30 cellular contexts compared by ENCODE assay signal in genomic region chr22:39010946-39011625, GRCh38. TPM values are rescaled to one million over a fixed set of nuclear protein-coding genes. Genes with fewer than 3 reads are reported as not detected.
DNase-seq lines count a peak whose midpoint lies in the region; ATAC-seq, FAIRE-seq and TF ChIP-seq lines count a peak whose summit lies in the region.
"Had no signal": no experiment of that assay in that cellular context is flagged by ENCODE, and none has a peak within 500 bp of the region (broad histone marks: within the 10 kb centered on the region; RNA-seq: fewer than 3 reads in every experiment).

No MANE protein-coding gene starts in this region.

- no peaks in the 10 kb centered on the region; the same call in 1 of the 2 replicates for H3K27me3 Mint-ChIP-seq in H9 (ENCODE audit: low read depth)

- no peak overlapping the region for H2BK120ac ChIP-seq in H9 (ENCODE audit: low read depth, low read length, poor library complexity, severe bottlenecking)

- H3K4me1 ChIP-seq in HepG2 (ENCODE audit: insufficient read depth, low read length) (peaks cover 49% of the 10 kb centered on the region), right lobe of liver (no peaks in the 10 kb centered on the region), H9 (ENCODE audit: insufficient read depth, low read length) (no peaks in the 10 kb centered on the region; the same call in 1 of the 2 replicates), upper lobe of left lung (peaks cover 12 to 25% (median 16%) of the 10 kb centered on the region in 4 donors), heart left ventricle (peaks cover 0 to 25% (median 10%) of the 10 kb centered on the region in 12 donors)
- H3K4me1 ChIP-seq: pancreas had no signal

- no peak overlapping the region for H4K8ac ChIP-seq in H9 (replicated peaks; ENCODE audit: insufficient read length, low read depth, low read length)

- H2BK12ac ChIP-seq in H9 (ENCODE audit: insufficient read length, low read depth, low read length), result no peak overlapping the region

- no TSS peak for BruUV-seq in HepG2 (replicated peaks; lab: Mats Ljungman, UMichigan)

- H3K36me3 ChIP-seq in HepG2 (replicated peaks in 1 of 2; ENCODE audit: control insufficient read depth in 1 of 2, insufficient read depth in 2 of 2, low read length in 2 of 2) (no peaks in the 10 kb centered on the region), right lobe of liver (no peaks in the 10 kb centered on the region), upper lobe of left lung (no peaks in the 10 kb centered on the region), heart left ventricle (no peaks in the 10 kb centered on the region)
- H3K36me3 ChIP-seq: ascending aorta, pancreas, stomach, thyroid gland had no signal

- H3K4me3 Mint-ChIP-seq in H9, result no peak overlapping the region
- H3K4me3 Mint-ChIP-seq: neural crest cell had no signal

- H3K9me3 ChIP-seq in HepG2 (ENCODE audit: low read length), result no peaks in the 10 kb centered on the region
- H3K9me3 ChIP-seq in right lobe of liver, result no peaks in the 10 kb centered on the region
- H3K9me3 ChIP-seq in H9 (ENCODE audit: control insufficient read depth, low read depth, low read length), result no peaks in the 10 kb centered on the region
- H3K9me3 ChIP-seq in upper lobe of left lung, result no peaks in the 10 kb centered on the region
- H3K9me3 ChIP-seq in heart left ventricle, result no peaks in the 10 kb centered on the region
- H3K9me3 ChIP-seq: ascending aorta, mucosa of descending colon, pancreas, stomach, thyroid gland had no signal

- H3K56ac ChIP-seq in H9 (ENCODE audit: insufficient read length, low read depth, low read length), result no peak overlapping the region

- H3K9ac ChIP-seq in HepG2 (ENCODE audit: insufficient read depth, low read depth, low read length), result no peak overlapping the region
- H3K9ac ChIP-seq in H9 (ENCODE audit: extremely low read depth, insufficient read length, low read length), result no peak overlapping the region

- H3K4me1 Mint-ChIP-seq in H9, result peaks cover 34 to 35% of the 10 kb centered on the region in 2 experiments

- no peaks in the 10 kb centered on the region for H4K20me1 ChIP-seq in HepG2 (ENCODE audit: insufficient read depth, low read length)
- no peaks in the 10 kb centered on the region for H4K20me1 ChIP-seq in H9 (ENCODE audit: control insufficient read depth, insufficient read depth, insufficient read length)

- H3T11ph ChIP-seq in H9 (ENCODE audit: low read length), result no peak overlapping the region

- no peak for FAIRE-seq in HepG2 (lab: Jason Lieb, UNC)
- FAIRE-seq: colon, endothelial cell of umbilical vein, frontal cortex, pancreas had no signal

- no peak overlapping the region for H4K91ac ChIP-seq in H9 (ENCODE audit: insufficient read length, low read depth, low read length)

- H3K79me1 ChIP-seq in H9 (ENCODE audit: insufficient read depth, low read depth, low read length, poor library complexity, severe bottlenecking), result no peaks in the 10 kb centered on the region

- no peak overlapping the region for H4K5ac ChIP-seq in H9 (ENCODE audit: insufficient read length, low read depth, low read length)

- no peak overlapping the region for H2BK5ac ChIP-seq in H9 (ENCODE audit: insufficient read length, low read length)

- H3K4me2 ChIP-seq in HepG2 (ENCODE audit: low read depth, low read length) (peak overlapping the region; percentile 32; the same call in 1 of the 2 replicates), H9 (ENCODE audit: insufficient read depth, insufficient read length, low read length) (no peak overlapping the region)
- H3K4me2 ChIP-seq: smooth muscle cell had no signal

- no peak overlapping the region for H2BK20ac ChIP-seq in H9 (ENCODE audit: low read depth, low read length, poor library complexity, severe bottlenecking)

- peak; percentile 36; the same call in 1 of the 3 replicates for ATAC-seq in HepG2
- ATAC-seq in right lobe of liver, result no peak
- ATAC-seq in upper lobe of left lung (ENCODE audit: low FRiP score in 2 of 2), result no peak
- ATAC-seq in heart left ventricle, result no peak
- ATAC-seq: HCT116, mucosa of descending colon, pancreas had no signal

- TF ChIP-seq CTCF in HepG2 (CRISPR knock-in tag; IDR thresholded peaks at IDR 0.05), result peak; percentile 8; the same call in 1 of the 2 replicates
- no peak for TF ChIP-seq CTCF in right lobe of liver (IDR thresholded peaks at IDR 0.05)
- TF ChIP-seq CTCF in H9 (conservative IDR thresholded peaks at IDR 0.05), result peak; percentile 24; the same call in 1 of the 3 replicates
- TF ChIP-seq CTCF in upper lobe of left lung (IDR thresholded peaks at IDR 0.05), result no peak
- no peak for TF ChIP-seq CTCF in heart left ventricle (IDR thresholded peaks at IDR 0.05)

- H3K79me2 ChIP-seq in HepG2 (ENCODE audit: insufficient read depth, low read length), result no peaks in the 10 kb centered on the region
- H3K79me2 ChIP-seq in H9 (ENCODE audit: insufficient read depth, low read length), result no peaks in the 10 kb centered on the region

- peak overlapping the region in 2 of 3 experiments; percentile 2 to 71; a peak in 2 of 7 replicates for H3K27ac Mint-ChIP-seq in H9
- H3K27ac Mint-ChIP-seq: activated T-helper 2 cell treated with anti-CD3 and anti-CD28 coated beads, Interferon-gamma antibody, Interleukin-2, Interleukin-4, amounts not matched to agents 10 μg/mL and 5 μg/mL and 100 μg/mL, durations not matched to agents 14 hours and 24 hours and 36 hours had no signal

- H3K18ac ChIP-seq in H9 (ENCODE audit: insufficient read length, low read depth, low read length), result no peak overlapping the region

- H3K23me2 ChIP-seq in H9 (ENCODE audit: insufficient read length, low read depth, low read length, poor library complexity, severe bottlenecking), result peaks cover 6% of the 10 kb centered on the region

- WGBS in HepG2 (ENCODE audit: low lambda C conversion rate), result 43% methylated on average over 23 of the region's 23 CpGs
- 49% methylated on average over 17 of the region's 23 CpGs for WGBS in right lobe of liver (ENCODE audit: insufficient coverage, low coverage, low lambda C conversion rate, missing lambda C conversion rate)
- no CpG with 5 or more reads among the region's 23 CpGs for WGBS in H9 (ENCODE audit: extremely low coverage, insufficient read length, low lambda C conversion rate)
- WGBS in upper lobe of left lung, 2 donors, result 73 to 79% methylated on average over 23 of the region's 23 CpGs
- 73 to 78% (median 74%) methylated on average over 23 of the region's 23 CpGs for WGBS in heart left ventricle, 4 donors

- no peak overlapping the region for H3K14ac ChIP-seq in H9 (ENCODE audit: insufficient read depth, low read length)

- no peak overlapping the region for H2BK15ac ChIP-seq in H9 (ENCODE audit: low read depth, low read length)

- no peak overlapping the region for H3K4ac ChIP-seq in H9 (ENCODE audit: low read depth, low read length)

- peaks cover 1 to 4% of the 10 kb centered on the region in 2 experiments; a peak in 2 of 5 replicates for H3K9me3 Mint-ChIP-seq in H9
- H3K9me3 Mint-ChIP-seq: activated T-helper 2 cell treated with anti-CD3 and anti-CD28 coated beads, Interferon-gamma antibody, Interleukin-2, Interleukin-4, amounts not matched to agents 10 μg/mL and 5 μg/mL and 100 μg/mL, durations not matched to agents 14 hours and 24 hours and 36 hours had no signal

- TF ChIP-seq POLR2A in HepG2 (IDR thresholded peaks at IDR 0.05; ENCODE audit: insufficient read depth in 1 of 2, low read depth in 2 of 2, low read length in 2 of 2) (no peak), right lobe of liver (IDR thresholded peaks at IDR 0.05) (no peak), upper lobe of left lung (IDR thresholded peaks at IDR 0.05) (no peak), heart left ventricle (IDR thresholded peaks at IDR 0.05) (no peak)

- H3K4me3 ChIP-seq in HepG2 (replicated peaks in 1 of 3; ENCODE audit: insufficient read depth in 1 of 3, low read depth in 2 of 3, low read length in 3 of 3), result no peak overlapping the region
- no peak overlapping the region for H3K4me3 ChIP-seq in right lobe of liver
- H3K4me3 ChIP-seq in upper lobe of left lung, result no peak overlapping the region
- no peak overlapping the region for H3K4me3 ChIP-seq in heart left ventricle
- H3K4me3 ChIP-seq: ascending aorta, lung, mucosa of descending colon, pancreas, smooth muscle cell, stomach, thyroid gland had no signal

- no peak overlapping the region for H3K23ac ChIP-seq in H9 (ENCODE audit: insufficient read length, low read depth, low read length)

- TF ChIP-seq EP300 in HepG2 (IDR thresholded peaks at IDR 0.05; ENCODE audit: low read depth in 2 of 2, low read length in 2 of 2) (no peak), HepG2 (CRISPR knock-in tag; IDR thresholded peaks at IDR 0.05; ENCODE audit: borderline replicate concordance) (no peak), upper lobe of left lung (IDR thresholded peaks at IDR 0.05) (no peak)

- CTCF ChIA-PET in HepG2 (lab: Yijun Ruan, JAX; ENCODE audit: low intra/inter-chr PET ratio, low total read pairs), result interaction anchor here (0.9 kb wide), 1 partner anchor 107 kb away, joined by 4 read pairs; no protein-coding TSS in a partner anchor

- H2AFZ ChIP-seq in HepG2 (ENCODE audit: low read length) (no peak overlapping the region), H9 (ENCODE audit: low read length) (no peak overlapping the region)

- POLR2A ChIA-PET in HepG2 (lab: Yijun Ruan, JAX), result no interaction called here

- in situ Hi-C loops in HepG2 (cut with HindIII; ENCODE audit: extremely low pct_ligation_motif_present, low pct_unique_long_range_greater_than_20kb), result loop anchor here (5.0 kb wide), 1 partner anchor 106 kb away; no protein-coding TSS in a partner anchor

- no peak for TF ChIP-seq RAD21 in HepG2 (CRISPR knock-in tag; IDR thresholded peaks at IDR 0.05)

- H3K27ac ChIP-seq in HepG2 (ENCODE audit: extremely low read length, insufficient read depth, low read length) (no peak overlapping the region), right lobe of liver (no peak overlapping the region), H9 (ENCODE audit: insufficient read length, low read depth, low read length) (no peak overlapping the region), upper lobe of left lung (no peak overlapping the region), heart left ventricle (no peak overlapping the region)
- H3K27ac ChIP-seq: ascending aorta, pancreas, stomach, thyroid gland had no signal

- H2AK5ac ChIP-seq in H9 (ENCODE audit: insufficient read length, low read length), result no peak overlapping the region

- no peaks in the 10 kb centered on the region; a peak in 2 of 5 replicates for H3K27me3 ChIP-seq in HepG2 (ENCODE audit: control insufficient read depth in 1 of 2, insufficient read depth in 2 of 2, low read length in 2 of 2)
- no peaks in the 10 kb centered on the region for H3K27me3 ChIP-seq in right lobe of liver
- H3K27me3 ChIP-seq in H9 (ENCODE audit: insufficient read depth, low read length), result no peaks in the 10 kb centered on the region
- H3K27me3 ChIP-seq in upper lobe of left lung, result no peaks in the 10 kb centered on the region
- H3K27me3 ChIP-seq in heart left ventricle, result no peaks in the 10 kb centered on the region
- H3K27me3 ChIP-seq: ascending aorta, pancreas, stomach, thyroid gland had no signal

- intact Hi-C loops in HepG2 (cut with micrococcal nuclease; ENCODE audit: unreplicated experiment) (no loop called here), right lobe of liver (cut with DNase I) (no loop called here), heart left ventricle (cut with DNase I) (loop anchor here in 1 of 10 donors (5.0 kb wide), 1 partner anchor 106 kb away; no protein-coding TSS in a partner anchor)

- DNase-seq in HepG2 (ENCODE audit: low spot score), result no peak
- DNase-seq in right lobe of liver, result no peak
- no peak for DNase-seq in H9
- DNase-seq in left kidney (ENCODE audit: low read depth, low spot score), result peak; percentile 51
- DNase-seq in upper lobe of left lung, result peak; percentile 12 to 71
- DNase-seq in heart left ventricle, result no peak
- DNase-seq in SKM-1 (lab: John Stamatoyannopoulos, UW; ENCODE audit: unreplicated experiment), result no peak
- DNase-seq: activated CD4-positive, alpha-beta T cell treated with anti-CD3 and anti-CD28 coated beads, Interleukin-2, amount 50 U/mL, for 48 hours; activated CD8-positive, alpha-beta memory T cell treated with anti-CD3 and anti-CD28 coated beads, Interleukin-2, amount 50 U/mL, for 48 hours; Calu3; DMS79 treated with DMSO at 0.1 percent for 48 hours; GDM1; kidney glomerular epithelial cell; mucosa of descending colon; NCI-H2107; NCI-H345; pancreas; Right ventricle myocardium superior; stomach; thyroid gland had no signal

- no peaks in the 10 kb centered on the region for H3K36me3 Mint-ChIP-seq in H9 (ENCODE audit: insufficient read depth in 1 of 3, low read depth in 3 of 3)

RNA-seq across cellular contexts. Expression of gene APOBEC3C, which starts 3.0 kb away (rescaled TPM):
- total RNA-seq in HepG2 (2016; rRNA removed; fragmentation: Illumina TruSeq; extraction: Trizol), result 8.9 and 10.8 TPM in 2 replicates
- 1.9 and 2.3 TPM in 2 replicates for total RNA-seq in HepG2 (2016; cell fraction: cytosol; rRNA removed; fragmentation: Illumina TruSeq; extraction: Trizol; ENCODE audit: low read depth)
- 9.1 and 9.5 TPM in 2 replicates for total RNA-seq in HepG2 (2016; cell fraction: insoluble cytoplasmic fraction; rRNA removed; fragmentation: Illumina TruSeq; extraction: Trizol)
- 5.7 and 5.9 TPM in 2 replicates for total RNA-seq in HepG2 (2016; cell fraction: membrane; rRNA removed; fragmentation: Illumina TruSeq; extraction: Trizol)
- total RNA-seq in HepG2 (2016; cell fraction: nucleus; rRNA removed; fragmentation: Illumina TruSeq; extraction: Trizol), result 3.8 and 5.4 TPM in 2 replicates
- 20.4 and 27.6 TPM in 2 replicates for polyA plus RNA-seq in HepG2 (2011; rRNA removed)
- 20.1 and 23.3 TPM in 2 replicates for polyA plus RNA-seq in HepG2 (2011; cell fraction: cytosol; rRNA removed)
- polyA plus RNA-seq in HepG2 (2011; cell fraction: nucleus; rRNA removed), result 8.9 and 10.6 TPM in 2 replicates
- polyA plus RNA-seq in HepG2 (2012), result 17.1 and 44.0 TPM in 2 replicates
- 4.5 and 5.1 TPM in 2 replicates for polyA plus RNA-seq in HepG2 (2016; cell fraction: cytosol; fragmentation: Illumina TruSeq; extraction: Trizol; ENCODE audit: low read depth)
- 20.9 and 22.5 TPM in 2 replicates for polyA plus RNA-seq in HepG2 (2016; cell fraction: insoluble cytoplasmic fraction; fragmentation: Illumina TruSeq; extraction: Trizol; ENCODE audit: low read depth)
- polyA plus RNA-seq in HepG2 (2016; cell fraction: membrane; fragmentation: Illumina TruSeq; extraction: Trizol; ENCODE audit: low read depth), result 9.5 and 11.6 TPM in 2 replicates
- polyA plus RNA-seq in HepG2 (2016; cell fraction: nucleus; fragmentation: Illumina TruSeq; extraction: Trizol; ENCODE audit: insufficient read depth, low read depth), result 13.5 TPM in 2 replicates
- polyA minus RNA-seq in HepG2 (2011; rRNA and poly(A)+ RNA removed; ENCODE audit: low replicate concordance), result 2.2 and 31.0 TPM in 2 replicates
- polyA minus RNA-seq in HepG2 (2011; cell fraction: cytosol; rRNA and poly(A)+ RNA removed), result 11.6 and 14.5 TPM in 2 replicates
- 4.6 and 5.6 TPM in 2 replicates for polyA minus RNA-seq in HepG2 (2011; cell fraction: nucleus; rRNA and poly(A)+ RNA removed)
- 1 to 10 TPM; 1.0 to 3.8 (median 2.1) TPM for total RNA-seq in right lobe of liver
- 31.7 and 32.1 TPM in 2 replicates for total RNA-seq in H9 (2021)
- 10 to 100 TPM in 4 of 6 donors, 1 to 10 TPM in 2; 6.1 to 27.0 (median 11.1) TPM for total RNA-seq in upper lobe of left lung
- 10 to 100 TPM in 8 of 9 donors, 1 to 10 TPM in 1; 7.3 to 53.8 (median 26.3) TPM for total RNA-seq in heart left ventricle
- 10 to 100 TPM; 12.3 to 24.9 TPM for polyA plus RNA-seq in heart left ventricle
- total RNA-seq: frontal cortex had no signal

RNA-seq across cellular contexts. Expression of gene APOBEC3D, which starts 9.8 kb away (rescaled TPM):
- 0.21 and 0.24 TPM in 2 replicates for total RNA-seq in HepG2 (2016; rRNA removed; fragmentation: Illumina TruSeq; extraction: Trizol)
- total RNA-seq in HepG2 (2016; cell fraction: cytosol; rRNA removed; fragmentation: Illumina TruSeq; extraction: Trizol; ENCODE audit: low read depth), result 0.26 TPM in 1 of 2 replicates, not detected in the other
- total RNA-seq in HepG2 (2016; cell fraction: insoluble cytoplasmic fraction; rRNA removed; fragmentation: Illumina TruSeq; extraction: Trizol), result 0.22 and 0.54 TPM in 2 replicates
- 0.25 and 0.28 TPM in 2 replicates for total RNA-seq in HepG2 (2016; cell fraction: membrane; rRNA removed; fragmentation: Illumina TruSeq; extraction: Trizol)
- 0.22 and 0.25 TPM in 2 replicates for total RNA-seq in HepG2 (2016; cell fraction: nucleus; rRNA removed; fragmentation: Illumina TruSeq; extraction: Trizol)
- polyA plus RNA-seq in HepG2 (2011; rRNA removed), result 0.61 and 1.0 TPM in 2 replicates
- polyA plus RNA-seq in HepG2 (2011; cell fraction: cytosol; rRNA removed), result 0.47 and 1.0 TPM in 2 replicates
- 1.8 and 2.7 TPM in 2 replicates for polyA plus RNA-seq in HepG2 (2011; cell fraction: nucleus; rRNA removed)
- 0.52 and 1.0 TPM in 2 replicates for polyA plus RNA-seq in HepG2 (2012)
- not detected in 2 replicates for polyA plus RNA-seq in HepG2 (2016; cell fraction: cytosol; fragmentation: Illumina TruSeq; extraction: Trizol; ENCODE audit: low read depth)
- 0.23 TPM in 1 of 2 replicates, not detected in the other for polyA plus RNA-seq in HepG2 (2016; cell fraction: insoluble cytoplasmic fraction; fragmentation: Illumina TruSeq; extraction: Trizol; ENCODE audit: low read depth)
- polyA plus RNA-seq in HepG2 (2016; cell fraction: membrane; fragmentation: Illumina TruSeq; extraction: Trizol; ENCODE audit: low read depth), result not detected in 2 replicates
- 0.73 and 2.3 TPM in 2 replicates for polyA plus RNA-seq in HepG2 (2016; cell fraction: nucleus; fragmentation: Illumina TruSeq; extraction: Trizol; ENCODE audit: insufficient read depth, low read depth)
- 0.16 and 0.66 TPM in 2 replicates for polyA minus RNA-seq in HepG2 (2011; rRNA and poly(A)+ RNA removed; ENCODE audit: low replicate concordance)
- polyA minus RNA-seq in HepG2 (2011; cell fraction: cytosol; rRNA and poly(A)+ RNA removed), result 0.97 and 1.5 TPM in 2 replicates
- 0.64 and 1.4 TPM in 2 replicates for polyA minus RNA-seq in HepG2 (2011; cell fraction: nucleus; rRNA and poly(A)+ RNA removed)
- 1 to 10 TPM in 1 of 6 experiments, under 1 TPM in 5; 0.35 to 1.0 (median 0.61) TPM for total RNA-seq in right lobe of liver
- 8.6 and 9.4 TPM in 2 replicates for total RNA-seq in H9 (2021)
- total RNA-seq in upper lobe of left lung, result 1 to 10 TPM; 1.2 to 5.8 (median 3.6) TPM
- total RNA-seq in heart left ventricle, result 1 to 10 TPM in 4 of 9 donors, under 1 TPM in 5; 0.20 to 4.7 (median 0.87) TPM
- 1 to 10 TPM in 1 of 2 donors, under 1 TPM in 1; 0.80 to 1.4 TPM for polyA plus RNA-seq in heart left ventricle

RNA-seq across cellular contexts. Expression of gene APOBEC3B, which starts 28.9 kb away (rescaled TPM):
- total RNA-seq in HepG2 (2016; rRNA removed; fragmentation: Illumina TruSeq; extraction: Trizol) (8.8 and 13.9 TPM in 2 replicates), right lobe of liver (1 to 10 TPM in 4 of 6 experiments, under 1 TPM in 2; 0.61 to 1.6 (median 1.1) TPM), H9 (2021) (28.1 and 29.0 TPM in 2 replicates), upper lobe of left lung (1 to 10 TPM in 3 of 6 donors, under 1 TPM in 1, not detected in 2; 0.89 to 5.8 (median 1.5) TPM), heart left ventricle (10 to 100 TPM in 1 of 9 donors, 1 to 10 TPM in 3, under 1 TPM in 3, not detected in 2; 0.49 to 10.3 (median 1.1) TPM)
- total RNA-seq in HepG2 (2016; cell fraction: cytosol; rRNA removed; fragmentation: Illumina TruSeq; extraction: Trizol; ENCODE audit: low read depth), result 1.5 and 2.7 TPM in 2 replicates
- total RNA-seq in HepG2 (2016; cell fraction: insoluble cytoplasmic fraction; rRNA removed; fragmentation: Illumina TruSeq; extraction: Trizol), result 8.7 and 13.4 TPM in 2 replicates
- 3.5 and 3.8 TPM in 2 replicates for total RNA-seq in HepG2 (2016; cell fraction: membrane; rRNA removed; fragmentation: Illumina TruSeq; extraction: Trizol)
- 4.5 and 4.8 TPM in 2 replicates for total RNA-seq in HepG2 (2016; cell fraction: nucleus; rRNA removed; fragmentation: Illumina TruSeq; extraction: Trizol)
- polyA plus RNA-seq in HepG2 (2011; rRNA removed) (4.3 and 6.7 TPM in 2 replicates), heart left ventricle (1 to 10 TPM in 1 of 2 donors, under 1 TPM in 1; 0.85 to 1.0 TPM)
- polyA plus RNA-seq in HepG2 (2011; cell fraction: cytosol; rRNA removed), result 7.1 and 9.4 TPM in 2 replicates
- 2.7 and 3.5 TPM in 2 replicates for polyA plus RNA-seq in HepG2 (2011; cell fraction: nucleus; rRNA removed)
- 2.1 and 7.1 TPM in 2 replicates for polyA plus RNA-seq in HepG2 (2012)
- polyA plus RNA-seq in HepG2 (2016; cell fraction: cytosol; fragmentation: Illumina TruSeq; extraction: Trizol; ENCODE audit: low read depth), result 3.0 and 3.6 TPM in 2 replicates
- 20.9 and 21.9 TPM in 2 replicates for polyA plus RNA-seq in HepG2 (2016; cell fraction: insoluble cytoplasmic fraction; fragmentation: Illumina TruSeq; extraction: Trizol; ENCODE audit: low read depth)
- 3.2 and 4.1 TPM in 2 replicates for polyA plus RNA-seq in HepG2 (2016; cell fraction: membrane; fragmentation: Illumina TruSeq; extraction: Trizol; ENCODE audit: low read depth)
- 9.6 and 11.7 TPM in 2 replicates for polyA plus RNA-seq in HepG2 (2016; cell fraction: nucleus; fragmentation: Illumina TruSeq; extraction: Trizol; ENCODE audit: insufficient read depth, low read depth)
- 9.8 and 29.9 TPM in 2 replicates for polyA minus RNA-seq in HepG2 (2011; rRNA and poly(A)+ RNA removed; ENCODE audit: low replicate concordance)
- 3.8 and 5.0 TPM in 2 replicates for polyA minus RNA-seq in HepG2 (2011; cell fraction: cytosol; rRNA and poly(A)+ RNA removed)
- 1.2 and 1.6 TPM in 2 replicates for polyA minus RNA-seq in HepG2 (2011; cell fraction: nucleus; rRNA and poly(A)+ RNA removed)
- total RNA-seq: frontal cortex had no signal

RNA-seq across cellular contexts. Expression of gene APOBEC3F, which starts 29.6 kb away (rescaled TPM):
- total RNA-seq in HepG2 (2016; rRNA removed; fragmentation: Illumina TruSeq; extraction: Trizol) (2.9 and 3.8 TPM in 2 replicates), right lobe of liver (1 to 10 TPM; 2.0 to 6.6 (median 4.5) TPM), H9 (2021) (8.9 and 11.6 TPM in 2 replicates), upper lobe of left lung (10 to 100 TPM in 2 of 6 donors, 1 to 10 TPM in 4; 4.0 to 12.0 (median 6.5) TPM), heart left ventricle (10 to 100 TPM in 2 of 9 donors, 1 to 10 TPM in 7; 1.2 to 18.2 (median 4.3) TPM)
- total RNA-seq in HepG2 (2016; cell fraction: cytosol; rRNA removed; fragmentation: Illumina TruSeq; extraction: Trizol; ENCODE audit: low read depth), result 1.4 and 1.7 TPM in 2 replicates
- total RNA-seq in HepG2 (2016; cell fraction: insoluble cytoplasmic fraction; rRNA removed; fragmentation: Illumina TruSeq; extraction: Trizol), result 2.5 and 3.2 TPM in 2 replicates
- 2.4 and 2.7 TPM in 2 replicates for total RNA-seq in HepG2 (2016; cell fraction: membrane; rRNA removed; fragmentation: Illumina TruSeq; extraction: Trizol)
- 2.2 and 2.7 TPM in 2 replicates for total RNA-seq in HepG2 (2016; cell fraction: nucleus; rRNA removed; fragmentation: Illumina TruSeq; extraction: Trizol)
- polyA plus RNA-seq in HepG2 (2011; rRNA removed) (2.7 and 3.7 TPM in 2 replicates), heart left ventricle (1 to 10 TPM; 1.4 to 9.6 TPM)
- polyA plus RNA-seq in HepG2 (2011; cell fraction: cytosol; rRNA removed), result 2.5 and 3.1 TPM in 2 replicates
- polyA plus RNA-seq in HepG2 (2011; cell fraction: nucleus; rRNA removed), result 2.8 and 2.9 TPM in 2 replicates
- 2.3 and 3.7 TPM in 2 replicates for polyA plus RNA-seq in HepG2 (2012)
- 0.87 and 1.3 TPM in 2 replicates for polyA plus RNA-seq in HepG2 (2016; cell fraction: cytosol; fragmentation: Illumina TruSeq; extraction: Trizol; ENCODE audit: low read depth)
- 4.1 and 4.3 TPM in 2 replicates for polyA plus RNA-seq in HepG2 (2016; cell fraction: insoluble cytoplasmic fraction; fragmentation: Illumina TruSeq; extraction: Trizol; ENCODE audit: low read depth)
- polyA plus RNA-seq in HepG2 (2016; cell fraction: membrane; fragmentation: Illumina TruSeq; extraction: Trizol; ENCODE audit: low read depth), result 2.4 and 2.5 TPM in 2 replicates
- polyA plus RNA-seq in HepG2 (2016; cell fraction: nucleus; fragmentation: Illumina TruSeq; extraction: Trizol; ENCODE audit: insufficient read depth, low read depth), result 2.7 and 3.3 TPM in 2 replicates
- polyA minus RNA-seq in HepG2 (2011; rRNA and poly(A)+ RNA removed; ENCODE audit: low replicate concordance), result 0.51 and 24.4 TPM in 2 replicates
- polyA minus RNA-seq in HepG2 (2011; cell fraction: cytosol; rRNA and poly(A)+ RNA removed), result 4.1 and 7.8 TPM in 2 replicates
- polyA minus RNA-seq in HepG2 (2011; cell fraction: nucleus; rRNA and poly(A)+ RNA removed), result 6.4 and 12.6 TPM in 2 replicates

RNA-seq across cellular contexts. Expression of gene APOBEC3A, which starts 53.7 kb away (rescaled TPM):
- not detected in 2 replicates for total RNA-seq in HepG2 (2016; rRNA removed; fragmentation: Illumina TruSeq; extraction: Trizol)
- total RNA-seq in HepG2 (2016; cell fraction: cytosol; rRNA removed; fragmentation: Illumina TruSeq; extraction: Trizol; ENCODE audit: low read depth), result not detected in 2 replicates
- total RNA-seq in HepG2 (2016; cell fraction: insoluble cytoplasmic fraction; rRNA removed; fragmentation: Illumina TruSeq; extraction: Trizol), result not detected in 2 replicates
- total RNA-seq in HepG2 (2016; cell fraction: membrane; rRNA removed; fragmentation: Illumina TruSeq; extraction: Trizol), result not detected in 2 replicates
- total RNA-seq in HepG2 (2016; cell fraction: nucleus; rRNA removed; fragmentation: Illumina TruSeq; extraction: Trizol), result not detected in 2 replicates
- polyA plus RNA-seq in HepG2 (2011; rRNA removed), result not detected in 2 replicates
- not detected in 2 replicates for polyA plus RNA-seq in HepG2 (2011; cell fraction: cytosol; rRNA removed)
- not detected in 2 replicates for polyA plus RNA-seq in HepG2 (2011; cell fraction: nucleus; rRNA removed)
- not detected in 2 replicates for polyA plus RNA-seq in HepG2 (2012)
- polyA plus RNA-seq in HepG2 (2016; cell fraction: cytosol; fragmentation: Illumina TruSeq; extraction: Trizol; ENCODE audit: low read depth), result not detected in 2 replicates
- polyA plus RNA-seq in HepG2 (2016; cell fraction: insoluble cytoplasmic fraction; fragmentation: Illumina TruSeq; extraction: Trizol; ENCODE audit: low read depth), result not detected in 2 replicates
- not detected in 2 replicates for polyA plus RNA-seq in HepG2 (2016; cell fraction: membrane; fragmentation: Illumina TruSeq; extraction: Trizol; ENCODE audit: low read depth)
- polyA plus RNA-seq in HepG2 (2016; cell fraction: nucleus; fragmentation: Illumina TruSeq; extraction: Trizol; ENCODE audit: insufficient read depth, low read depth), result not detected in 2 replicates
- not detected in 2 replicates for polyA minus RNA-seq in HepG2 (2011; rRNA and poly(A)+ RNA removed; ENCODE audit: low replicate concordance)
- polyA minus RNA-seq in HepG2 (2011; cell fraction: cytosol; rRNA and poly(A)+ RNA removed), result not detected in 2 replicates
- polyA minus RNA-seq in HepG2 (2011; cell fraction: nucleus; rRNA and poly(A)+ RNA removed), result not detected in 2 replicates
- total RNA-seq in right lobe of liver, result 1 to 10 TPM in 3 of 6 experiments, under 1 TPM in 3; 0.73 to 2.8 (median 1.1) TPM
- not detected in 2 replicates for total RNA-seq in H9 (2021)
- total RNA-seq in upper lobe of left lung, result 10 to 100 TPM in 3 of 6 donors, 1 to 10 TPM in 3; 3.0 to 27.3 (median 8.3) TPM
- 1 to 10 TPM in 3 of 9 donors, under 1 TPM in 3, not detected in 3; 0.36 to 7.7 (median 1.4) TPM for total RNA-seq in heart left ventricle
- 1 to 10 TPM in 1 of 2 donors, under 1 TPM in 1; 0.58 to 1.4 TPM for polyA plus RNA-seq in heart left ventricle
- total RNA-seq: activated T-helper 2 cell treated with anti-CD3 and anti-CD28 coated beads, Interferon-gamma antibody, Interleukin-2, Interleukin-4, amounts not matched to agents 10 μg/mL and 5 μg/mL and 100 μg/mL, durations not matched to agents 14 hours and 24 hours and 36 hours; ascending aorta; Calu3; endothelial cell of umbilical vein; frontal cortex; neural crest cell had no signal
- polyA plus RNA-seq: BJ, endothelial cell of umbilical vein, smooth muscle cell had no signal

Comparison
In these comparisons a context has a peak if more than half of its experiments do, and no peak if none do; other contexts are left out.
1. CTCF ChIP-seq: peak in HepG2 (single experiment) and H9 (single experiment); none in right lobe of liver (0 of 4), upper lobe of left lung (0 of 6) and heart left ventricle (0 of 12).
2. DNase-seq: peak in left kidney (single experiment) and upper lobe of left lung (2 of 2); none in HepG2 (single experiment), right lobe of liver (0 of 3), H9 (single experiment), heart left ventricle (0 of 5) and SKM-1 (single experiment).